Comparison of ENCODE assay signal across 22 cellular contexts in the genomic region with DNA sequence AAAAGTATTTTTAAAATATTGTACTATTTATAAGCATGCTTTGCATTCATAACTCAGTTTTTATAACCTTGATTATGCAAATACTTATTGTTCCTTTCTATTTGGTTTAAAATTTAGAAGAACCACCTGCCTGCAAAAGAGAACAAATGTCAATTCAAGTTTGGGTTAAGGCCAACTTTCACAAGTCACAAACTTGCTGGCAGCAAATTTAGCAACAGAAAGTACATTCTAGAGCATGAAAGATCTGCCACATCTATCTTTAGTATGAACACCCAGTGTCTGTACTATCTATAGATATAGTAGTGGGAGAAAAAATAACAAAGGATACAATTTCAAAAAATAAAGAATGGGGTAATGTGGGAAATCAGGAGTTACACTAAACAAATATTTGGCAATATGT.
DNase-seq lines count a peak whose midpoint lies in the region; ATAC-seq and TF ChIP-seq lines count a peak whose summit lies in the region.
"Had no signal": no experiment of that assay in that cellular context is flagged by ENCODE, and none has a peak within 500 bp of the region (broad histone marks: within the 10 kb centered on the region; RNA-seq: fewer than 3 reads in every experiment).

No MANE protein-coding gene starts in this region.

- no peak overlapping the region for H3K27ac ChIP-seq in coronary artery
- H3K27ac ChIP-seq: esophagus muscularis mucosa, prostate gland, RWPE1, skin epidermis, suprapubic skin had no signal

- in situ Hi-C loops in KBM-7 (cut with MboI; ENCODE audit: low pct_unique_long_range_greater_than_20kb, low sequenced_read_pairs) = no loop called here

- TF ChIP-seq CTCF in neural crest cell (conservative IDR thresholded peaks at IDR 0.05) (no peak), coronary artery (IDR thresholded peaks at IDR 0.05) (no peak)

- peaks cover 7% of the 10 kb centered on the region for H3K9me3 Mint-ChIP-seq in neural crest cell
- H3K9me3 Mint-ChIP-seq: HFFc6 had no signal

- H3K27ac Mint-ChIP-seq in neural crest cell (ENCODE audit: unreplicated experiment) = peak overlapping the region; percentile 29
- H3K27ac Mint-ChIP-seq: HFFc6 had no signal

- H3K27me3 Mint-ChIP-seq in neural crest cell (ENCODE audit: low read depth) = no peaks in the 10 kb centered on the region
- H3K27me3 Mint-ChIP-seq: central memory CD8-positive, alpha-beta T cell had no signal

- H3K4me1 Mint-ChIP-seq in neural crest cell = peaks cover 34% of the 10 kb centered on the region
- H3K4me1 Mint-ChIP-seq: central memory CD8-positive, alpha-beta T cell had no signal

- peaks cover 6% of the 10 kb centered on the region for H3K36me3 Mint-ChIP-seq in neural crest cell (ENCODE audit: low read depth)

- no peak overlapping the region for H3K4me3 ChIP-seq in coronary artery
- H3K4me3 ChIP-seq: esophagus muscularis mucosa, prostate gland, skin epidermis, suprapubic skin had no signal

- peak overlapping the region; percentile 3 for H3K4me3 Mint-ChIP-seq in neural crest cell
- H3K4me3 Mint-ChIP-seq: central memory CD8-positive, alpha-beta T cell; HFFc6 had no signal

- ATAC-seq in GM18909 (IDR thresholded peaks at IDR 0.05; ENCODE audit: poor library complexity, unreplicated experiment) = peak; percentile 81
- peak; percentile 86 for ATAC-seq in GM21786 (IDR thresholded peaks at IDR 0.05; ENCODE audit: unreplicated experiment)
- ATAC-seq in HG03159 (IDR thresholded peaks at IDR 0.05; ENCODE audit: unreplicated experiment) = peak; percentile 62
- ATAC-seq in HG03095 (IDR thresholded peaks at IDR 0.05; ENCODE audit: unreplicated experiment) = no peak
- ATAC-seq: left lobe of liver had no signal

- DNase-seq in neural crest cell (ENCODE audit: low read depth, low spot score) (no peak), KBM-7 (no peak), coronary artery (ENCODE audit: low spot score) (no peak)
- DNase-seq: activated CD4-positive, alpha-beta T cell treated with anti-CD3 and anti-CD28 coated beads, Interleukin-2, amount 50 U/mL, for 4 hours; activated naive CD4-positive, alpha-beta T cell treated with Interleukin-2 at 50 U/mL for 16 hours; anterior cingulate cortex; EL; HFFc6; midbrain; NCI-H1417 treated with DMSO at 0.1 percent for 48 hours; NCI-H2171 treated with DMSO at 0.1 percent for 48 hours had no signal
